Comparison of ENCODE assay signal across 12 cellular contexts in genomic region chr11:74671520-74672196, GRCh38. TPM values are rescaled to one million over a fixed set of nuclear protein-coding genes. Genes with fewer than 3 reads are reported as not detected.
DNase-seq lines count a peak whose midpoint lies in the region; ATAC-seq and TF ChIP-seq lines count a peak whose summit lies in the region.
"Had no signal": no experiment of that assay in that cellular context is flagged by ENCODE, and none has a peak within 500 bp of the region (broad histone marks: within the 10 kb centered on the region; RNA-seq: fewer than 3 reads in every experiment).

No MANE protein-coding gene starts in this region.

- no peaks in the 10 kb centered on the region for H3K27me3 ChIP-seq in SJSA1 (replicated peaks)
- H3K27me3 ChIP-seq: suprapubic skin had no signal

- peaks cover 25% of the 10 kb centered on the region for H3K4me1 ChIP-seq in SJSA1 (replicated peaks)
- H3K4me1 ChIP-seq: suprapubic skin had no signal

- H3K9me3 ChIP-seq in SJSA1 (replicated peaks): no peaks in the 10 kb centered on the region
- H3K9me3 ChIP-seq: suprapubic skin had no signal

- peak; percentile 76 for DNase-seq in HCEC 1CT
- DNase-seq in SJSA1 (ENCODE audit: low read depth in 1 of 2, low spot score in 2 of 2): peak in 1 of 2 experiments; percentile 35
- peak; percentile 53 for DNase-seq in fibroblast of the aortic adventitia (ENCODE audit: low read depth)
- DNase-seq in substantia nigra (lab: John Stamatoyannopoulos, UW): no peak
- DNase-seq in DMS53 treated with DMSO at 0.1 percent for 48 hours (lab: John Stamatoyannopoulos, UW; ENCODE audit: unreplicated experiment): no peak
- no peak for DNase-seq in left lobe of liver (ENCODE audit: low spot score)
- DNase-seq: activated CD4-positive, alpha-beta memory T cell treated with anti-CD3 and anti-CD28 coated beads for 36 hours; immature natural killer cell; NCI-H446; right cardiac atrium had no signal

- H3K4me3 ChIP-seq in SJSA1: no peak overlapping the region
- H3K4me3 ChIP-seq in fibroblast of the aortic adventitia (ENCODE audit: low read depth, low read length): no peak overlapping the region
- H3K4me3 ChIP-seq: suprapubic skin had no signal

- H3K27ac ChIP-seq in SJSA1 (peak overlapping the region; percentile 57; the same call in 1 of the 2 replicates), substantia nigra (ENCODE audit: low read depth, low read length, poor library complexity, severe bottlenecking) (peak overlapping the region; percentile 83)
- H3K27ac ChIP-seq: suprapubic skin had no signal

- no peak for ATAC-seq in HG03457 (IDR thresholded peaks at IDR 0.05; ENCODE audit: unreplicated experiment)
- ATAC-seq in left lobe of liver: no peak

- no peaks in the 10 kb centered on the region for H3K36me3 ChIP-seq in SJSA1
- H3K36me3 ChIP-seq: suprapubic skin had no signal

- no peak for TF ChIP-seq CTCF in fibroblast of the aortic adventitia (IDR thresholded peaks at IDR 0.05; ENCODE audit: insufficient read depth, low read length)

RNA-seq across cellular contexts. Expression of gene CHRDL2, which starts 59.6 kb away (rescaled TPM):
- total RNA-seq in SJSA1 (2014; rRNA removed; shearing (Covaris generic)): not detected in 2 replicates
- not detected in 2 replicates for total RNA-seq in fibroblast of the aortic adventitia (ENCODE audit: low replicate concordance)
- 8.8 TPM for total RNA-seq in left lobe of liver
- total RNA-seq: activated CD4-positive, alpha-beta memory T cell treated with anti-CD3 and anti-CD28 coated beads for 36 hours; suprapubic skin had no signal

Comparison
In these comparisons a context has a peak if more than half of its experiments do, and no peak if none do; other contexts are left out.
1. DNase-seq: peak in HCEC 1CT (single experiment) and fibroblast of the aortic adventitia (single experiment); none in substantia nigra (0 of 49), DMS53 treated with DMSO at 0.1 percent for 48 hours (single experiment) and left lobe of liver (single experiment).